ENCODE assay signal across 31 cellular contexts in genomic region chr1:86760199-86760598, GRCh38. TPM values are rescaled to one million over a fixed set of nuclear protein-coding genes. Genes with fewer than 3 reads are reported as not detected.
A peak's percentile ranks its signal among the peaks of the same experiment; 100 is the strongest.
DNase-seq lines count a peak whose midpoint lies in the region; ATAC-seq, FAIRE-seq and TF ChIP-seq lines count a peak whose summit lies in the region.
"Had no signal": no experiment of that assay in that cellular context is flagged by ENCODE, and none has a peak within 500 bp of the region (broad histone marks: within the 10 kb centered on the region; RNA-seq: fewer than 3 reads in every experiment).

No MANE protein-coding gene starts in this region.

- DNase-seq in K562 (ENCODE audit: extremely low read depth in 1 of 4, low spot score in 3 of 4) = no peak
- DNase-seq in lower leg skin (ENCODE audit: low spot score in 2 of 2) = no peak
- DNase-seq: 8988T; ACHN; AML-193; BE2C; C1 segment of cervical spinal cord; Caco-2; Calu3; CD4-positive, alpha-beta memory T cell; CD4-positive, alpha-beta T cell; CD4-positive, CD25-positive, alpha-beta regulatory T cell; CD8-positive, alpha-beta memory T cell; CD8-positive, alpha-beta T cell; COR-L47; DMS 273 treated with DMSO at 0.1 percent for 48 hours; DMS153; DMS53; DMS79; DMS79 treated with DMSO at 0.1 percent for 48 hours; DND-41; EL had no signal

- 0% methylated on average over 1 of the region's 1 CpG for WGBS in K562 (ENCODE audit: insufficient coverage, low coverage, missing lambda C conversion rate)
- 81 to 82% methylated on average over 1 of the region's 1 CpG for WGBS in lower leg skin, 2 donors

- no peak for TF ChIP-seq CTCF in HEK293 (tag by site-specific recombination; IDR thresholded peaks at IDR 0.05)
- no peak for TF ChIP-seq CTCF in K562 (IDR thresholded peaks at IDR 0.05 in 2 of 3, conservative IDR thresholded peaks at IDR 0.05 in 1 of 3; ENCODE audit: insufficient read depth in 2 of 3, low read depth in 1 of 3, low read length in 3 of 3)
- no peak for TF ChIP-seq CTCF in lower leg skin (IDR thresholded peaks at IDR 0.05)

- H3K9me3 ChIP-seq in HEK293 (ENCODE audit: control insufficient read depth, insufficient read depth, low read depth, low read length) (no peaks in the 10 kb centered on the region), K562 (replicated peaks; ENCODE audit: control insufficient read depth, insufficient read depth, low read depth, low read length) (peaks cover 4% of the 10 kb centered on the region)
- H3K9me3 ChIP-seq: A549, BE2C, BLaER1, Caco-2 had no signal

- no peak for TF ChIP-seq RAD21 in K562 (CRISPR knock-in tag; conservative IDR thresholded peaks at IDR 0.05 in 1 of 2, IDR thresholded peaks at IDR 0.05 in 1 of 2)

- TF ChIP-seq POLR2A in K562 (conservative IDR thresholded peaks at IDR 0.05) = no peak
- no peak for TF ChIP-seq POLR2A in lower leg skin (IDR thresholded peaks at IDR 0.05)

- H3K4me3 ChIP-seq in HEK293 (ENCODE audit: low read depth, low read length) (no peak overlapping the region), K562 (no peak overlapping the region), lower leg skin (ENCODE audit: low read depth, poor library complexity, severe bottlenecking) (no peak overlapping the region)
- H3K4me3 ChIP-seq: A549; BLaER1; BLaER1 treated with 17β-estradiol and CSF1 and Interleukin-3, amounts not matched to agents 10 nM and 100 nM had no signal

- no peak overlapping the region for H3K9ac ChIP-seq in K562 (ENCODE audit: insufficient read depth in 1 of 2, low read depth in 2 of 2, low read length in 2 of 2)
- H3K9ac ChIP-seq: BLaER1; BLaER1 treated with 17β-estradiol and CSF1 and Interleukin-3, amounts not matched to agents 10 nM and 100 nM had no signal

- CTCF ChIA-PET in HEK293 (lab: Yijun Ruan, JAX) = no interaction called here
- CTCF ChIA-PET in K562 (lab: Yijun Ruan, JAX; ENCODE audit: low intra/inter-chr PET ratio) = no interaction called here

- intact Hi-C loops in K562 (cut with micrococcal nuclease) (no loop called here), lower leg skin (cut with DNase I; ENCODE audit: low total_unique reads) (no loop called here)

- H3K27me3 ChIP-seq in K562 (ENCODE audit: control insufficient read depth in 2 of 2, insufficient read depth in 2 of 2, low read length in 2 of 2) = peaks cover 0 to 23% of the 10 kb centered on the region in 2 experiments
- H3K27me3 ChIP-seq: BE2C; BLaER1; BLaER1 treated with 17β-estradiol and CSF1 and Interleukin-3, amounts not matched to agents 10 nM and 100 nM had no signal

- no peaks in the 10 kb centered on the region for H3K36me3 ChIP-seq in HEK293 (ENCODE audit: control insufficient read depth in 2 of 2, insufficient read depth in 1 of 2, low read length in 2 of 2)
- no peaks in the 10 kb centered on the region for H3K36me3 ChIP-seq in K562 (ENCODE audit: control insufficient read depth, insufficient read depth, low read length)
- H3K36me3 ChIP-seq: BE2C; BLaER1; BLaER1 treated with 17β-estradiol and CSF1 and Interleukin-3, amounts not matched to agents 10 nM and 100 nM had no signal

- in situ Hi-C loops in K562 (cut with MboI) = no loop called here

- POLR2A ChIA-PET in HEK293 (lab: Yijun Ruan, JAX) (no interaction called here), K562 (lab: Yijun Ruan, JAX) (no interaction called here)

- H3K4me1 ChIP-seq in HEK293 (ENCODE audit: control insufficient read depth, insufficient read depth, low read length) (peaks cover 13% of the 10 kb centered on the region), K562 (replicated peaks in 1 of 2; ENCODE audit: control insufficient read depth in 2 of 2, insufficient read depth in 2 of 2, low read length in 2 of 2) (peaks cover 3 to 12% of the 10 kb centered on the region in 2 experiments; a peak in 2 of 5 replicates)
- H3K4me1 ChIP-seq: A549 had no signal

- H3K4me2 ChIP-seq in K562 (ENCODE audit: insufficient read depth, low read length) = no peak overlapping the region
- H3K4me2 ChIP-seq: A549; BLaER1; BLaER1 treated with 17β-estradiol and CSF1 and Interleukin-3, amounts not matched to agents 10 nM and 100 nM had no signal

- BruUV-seq in K562 (replicated peaks; lab: Mats Ljungman, UMichigan) = no TSS peak

- no peaks in the 10 kb centered on the region for H3K9me1 ChIP-seq in K562 (ENCODE audit: control insufficient read depth, insufficient read depth, low read length)

- H2AFZ ChIP-seq in K562 (ENCODE audit: low read depth, low read length) = no peak overlapping the region

- no peaks in the 10 kb centered on the region for H3K79me2 ChIP-seq in K562 (ENCODE audit: control insufficient read depth, insufficient read depth, low read length)

- no peak for FAIRE-seq in K562 (lab: Jason Lieb, UNC)
- FAIRE-seq: A204.1, A549, D721Med had no signal

- TF ChIP-seq EP300 in K562 (IDR thresholded peaks at IDR 0.05; ENCODE audit: low read length) = no peak

- H3K27ac ChIP-seq in HEK293 (ENCODE audit: extremely low read depth, low read depth, low read length) = no peak overlapping the region
- H3K27ac ChIP-seq in K562 (ENCODE audit: extremely low read depth, low read depth, low read length) = no peak overlapping the region
- H3K27ac ChIP-seq: 22Rv1; A549; BLaER1; BLaER1 treated with 17β-estradiol and CSF1 and Interleukin-3, amounts not matched to agents 10 nM and 100 nM; C4-2B had no signal

- ATAC-seq in K562 (no peak), GM21737 (IDR thresholded peaks at IDR 0.05; ENCODE audit: unreplicated experiment) (no peak)
- ATAC-seq: A549; CD8-positive, alpha-beta T cell had no signal

- H4K20me1 ChIP-seq in K562 (replicated peaks; ENCODE audit: control insufficient read depth, insufficient read depth, low read length) = 0 out of 2 replicates have a peak, but pooled peaks cover 2% of the 10 kb centered on the region
- H4K20me1 ChIP-seq: BLaER1; BLaER1 treated with 17β-estradiol and CSF1 and Interleukin-3, amounts not matched to agents 10 nM and 100 nM had no signal

TF ChIP-seq in HEK293, 187 proteins besides CTCF, POLR2A, EP300 and RAD21 (continues in another document):
- TF ChIP-seq KLF16 (tag by site-specific recombination; IDR thresholded peaks at IDR 0.05) = no peak
- TF ChIP-seq ZNF19 (tag by site-specific recombination; IDR thresholded peaks at IDR 0.05; ENCODE audit: low read depth) = no peak
- TF ChIP-seq ZNF785 (tag by site-specific recombination; IDR thresholded peaks at IDR 0.05) = no peak
- no peak for TF ChIP-seq KLF1 (tag by site-specific recombination; IDR thresholded peaks at IDR 0.05)
- peak; percentile 72 for TF ChIP-seq ZNF146 (tag by site-specific recombination; IDR thresholded peaks at IDR 0.05)
- no peak for TF ChIP-seq ZNF140 (tag by site-specific recombination; IDR thresholded peaks at IDR 0.05)
- peak; percentile 72; the same call in 1 of the 2 replicates for TF ChIP-seq SCRT2 (tag by site-specific recombination; IDR thresholded peaks at IDR 0.05)
- no peak for TF ChIP-seq ZNF274 (IDR thresholded peaks at IDR 0.05; ENCODE audit: low read length)
- TF ChIP-seq ZNF274 (tag by site-specific recombination; IDR thresholded peaks at IDR 0.05; ENCODE audit: borderline replicate concordance) = no peak
- no peak for TF ChIP-seq ZNF221 (tag by site-specific recombination; IDR thresholded peaks at IDR 0.05; ENCODE audit: borderline replicate concordance)
- TF ChIP-seq, protein P1, sequence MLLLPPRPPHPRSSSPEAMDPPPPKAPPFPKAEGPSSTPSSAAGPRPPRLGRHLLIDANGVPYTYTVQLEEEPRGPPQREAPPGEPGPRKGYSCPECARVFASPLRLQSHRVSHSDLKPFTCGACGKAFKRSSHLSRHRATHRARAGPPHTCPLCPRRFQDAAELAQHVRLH (tag by site-specific recombination; IDR thresholded peaks at IDR 0.05) = peak; percentile 53; the same call in 1 of the 2 replicates

TF ChIP-seq in K562, 482 proteins besides CTCF, POLR2A, EP300 and RAD21:
- TF ChIP-seq SAP30 (IDR thresholded peaks at IDR 0.05; ENCODE audit: borderline replicate concordance, insufficient read depth, low read depth, low read length, poor library complexity, severe bottlenecking) (no peak), ZNF146 (CRISPR knock-in tag; IDR thresholded peaks at IDR 0.05; ENCODE audit: unreplicated experiment) (peak; percentile 74)

RNA-seq across cellular contexts. Expression of gene SH3GLB1, which starts 55.8 kb away (rescaled TPM):
- 5.0 and 18.7 TPM in 2 replicates for total RNA-seq in K562 (2011; cell fraction: chromatin; rRNA removed; ENCODE audit: low replicate concordance)
- 2.3 and 3.3 TPM in 2 replicates for total RNA-seq in K562 (2011; cell fraction: nucleolus; rRNA removed)
- total RNA-seq in K562 (2011; cell fraction: nucleoplasm; rRNA removed) = 10.5 and 19.9 TPM in 2 replicates
- total RNA-seq in K562 (2014; rRNA removed) (8.6 and 11.9 TPM in 2 replicates), K562 (2014; rRNA removed; fragmentation: Illumina TruSeq; extraction: Trizol) (27.3 and 35.5 TPM in 2 replicates), K562 (2015; rRNA removed; fragmentation: Illumina TruSeq; extraction: Trizol) (24.2 TPM in 2 replicates), K562 (2021) (33.9 and 34.2 TPM in 2 replicates), lower leg skin (10 to 100 TPM; 37.1 to 58.1 (median 42.3) TPM)
- polyA plus RNA-seq in K562 (2011; rRNA removed) (22.2 and 26.7 TPM in 2 replicates), K562 (2014; fragmentation: Illumina TruSeq; extraction: Trizol) (33.9 and 36.3 TPM in 2 replicates), K562 (2014; fragmentation: Nextera tagmentation; extraction: Ambion mirVana) (10 to 100 TPM; 10.2 to 10.4 TPM), K562 (2014; rRNA removed) (14.5 and 18.8 TPM in 2 replicates)
- polyA plus RNA-seq in K562 (2011; cell fraction: cytosol; rRNA removed) = 11.7 and 12.1 TPM in 2 replicates
- polyA plus RNA-seq in K562 (2011; cell fraction: nucleus; rRNA removed) = 6.5 and 9.5 TPM in 2 replicates
- 26.7 and 31.8 TPM in 2 replicates for polyA plus RNA-seq in K562 (2012)
- 21.0 and 23.4 TPM in 2 replicates for polyA minus RNA-seq in K562 (2011; rRNA and poly(A)+ RNA removed)
- polyA minus RNA-seq in K562 (2011; cell fraction: cytosol; rRNA and poly(A)+ RNA removed) = 13.8 and 16.2 TPM in 2 replicates
- polyA minus RNA-seq in K562 (2011; cell fraction: nucleus; rRNA and poly(A)+ RNA removed) = 7.4 and 11.1 TPM in 2 replicates

Comparison
In these comparisons a context has a peak if more than half of its experiments do, and no peak if none do; other contexts are left out.
1. Of the 44 proteins assayed by ChIP-seq in both K562 and HEK293: peak only in K562: none; only in HEK293: none; in both: ZNF146; in neither: 43.